ENCODE assay signal across 16 cellular contexts in the genomic region with DNA sequence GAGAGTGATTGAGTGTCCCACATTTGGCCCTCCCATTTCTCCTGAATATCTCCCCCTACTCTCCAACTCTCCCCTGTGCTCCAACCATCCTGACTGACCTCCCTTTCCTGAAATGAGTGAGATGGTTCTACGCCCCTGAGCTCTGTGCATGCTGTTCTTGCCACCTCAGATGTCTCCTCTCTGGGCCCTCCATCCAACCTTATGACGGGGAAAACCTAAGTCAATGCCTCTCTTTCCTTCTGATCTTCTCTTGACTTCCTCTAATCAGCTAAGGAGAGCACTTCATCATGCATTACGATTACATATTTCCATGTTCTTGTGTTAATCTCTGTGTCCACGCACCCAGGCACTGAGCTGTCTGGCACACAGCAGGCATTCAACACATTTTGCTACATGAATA. TPM values are rescaled to one million over a fixed set of nuclear protein-coding genes. Genes with fewer than 3 reads are reported as not detected.
"Had no signal": no experiment of that assay in that cellular context is flagged by ENCODE, and none has a peak within 500 bp of the region (broad histone marks: within the 10 kb centered on the region; RNA-seq: fewer than 3 reads in every experiment).

No MANE protein-coding gene starts in this region.

- H3K4me1 ChIP-seq: suprapubic skin had no signal

- H3K27ac ChIP-seq: cardiac muscle cell, suprapubic skin had no signal

- H3K27ac Mint-ChIP-seq: activated CD4-positive, alpha-beta memory T cell treated with anti-CD3 and anti-CD28 coated beads for 36 hours; activated naive CD4-positive, alpha-beta T cell treated with anti-CD3 and anti-CD28 coated beads, Interleukin-2, amount 10 ng/mL, durations not matched to agents 7 days and 5 days; T-helper 1 cell treated with Interleukin-12 subunit alpha and Interleukin-12 subunit beta and Interleukin-4 antibody, amounts not matched to agents 30 μg/mL and 1 μg/mL, for 36 hours; type B pancreatic cell had no signal

- H3K9me3 Mint-ChIP-seq: activated CD4-positive, alpha-beta memory T cell treated with anti-CD3 and anti-CD28 coated beads for 36 hours; activated naive CD4-positive, alpha-beta T cell treated with anti-CD3 and anti-CD28 coated beads, Interleukin-2, amount 10 ng/mL, durations not matched to agents 7 days and 5 days; neural crest cell; stimulated activated naive CD8-positive, alpha-beta T cell treated with anti-CD3 and anti-CD28 coated beads, Interleukin-15, Interleukin-2, amounts not matched to agents 100 ng/mL and 50 ng/mL, for 24 hours; T-helper 1 cell treated with Interleukin-12 subunit alpha and Interleukin-12 subunit beta and Interleukin-4 antibody, amounts not matched to agents 30 μg/mL and 1 μg/mL, for 36 hours; type B pancreatic cell had no signal

- DNase-seq: activated CD4-positive, alpha-beta memory T cell treated with anti-CD3 and anti-CD28 coated beads for 36 hours; activated effector memory CD4-positive, alpha-beta T cell treated with Interleukin-2 at 50 U/mL for 16 hours; activated naive CD4-positive, alpha-beta T cell treated with anti-CD3 and anti-CD28 coated beads, Interleukin-2, amount 10 ng/mL, durations not matched to agents 7 days and 5 days; activated T-cell treated with anti-CD3 and anti-CD28 coated beads, Interleukin-2, amount 50 U/mL, for 1 hour; amygdala; hypothalamus; midbrain; stimulated activated CD4-positive, alpha-beta T cell treated with anti-CD3 and anti-CD28 coated beads, Interleukin-12 subunit alpha, Interleukin-12 subunit beta, amount 100 ng/mL, for 4 hours; stimulated activated CD4-positive, alpha-beta T cell treated with anti-CD3 and anti-CD28 coated beads, Interleukin-2, amount 100 ng/mL, for 24 hours had no signal

- H3K27me3 Mint-ChIP-seq: activated CD4-positive, alpha-beta memory T cell treated with anti-CD3 and anti-CD28 coated beads for 36 hours; activated naive CD4-positive, alpha-beta T cell treated with anti-CD3 and anti-CD28 coated beads, Interleukin-2, amount 10 ng/mL, durations not matched to agents 7 days and 5 days; stimulated activated naive CD8-positive, alpha-beta T cell treated with anti-CD3 and anti-CD28 coated beads, Interleukin-15, Interleukin-2, amounts not matched to agents 100 ng/mL and 50 ng/mL, for 24 hours had no signal

- H3K4me3 ChIP-seq: cardiac muscle cell, lung, suprapubic skin had no signal

- H3K36me3 Mint-ChIP-seq: type B pancreatic cell had no signal

- H3K4me3 Mint-ChIP-seq: activated CD4-positive, alpha-beta memory T cell treated with anti-CD3 and anti-CD28 coated beads for 36 hours; activated naive CD4-positive, alpha-beta T cell treated with anti-CD3 and anti-CD28 coated beads, Interleukin-2, amount 10 ng/mL, durations not matched to agents 7 days and 5 days; neural crest cell; stimulated activated naive CD8-positive, alpha-beta T cell treated with anti-CD3 and anti-CD28 coated beads, Interleukin-15, Interleukin-2, amounts not matched to agents 100 ng/mL and 50 ng/mL, for 24 hours; T-helper 1 cell treated with Interleukin-12 subunit alpha and Interleukin-12 subunit beta and Interleukin-4 antibody, amounts not matched to agents 30 μg/mL and 1 μg/mL, for 36 hours; type B pancreatic cell had no signal

- H3K36me3 ChIP-seq: cardiac muscle cell, suprapubic skin had no signal

- H3K27me3 ChIP-seq: cardiac muscle cell, suprapubic skin had no signal

- H3K9me3 ChIP-seq: suprapubic skin had no signal

- H3K4me1 Mint-ChIP-seq: neural crest cell had no signal

RNA-seq across cellular contexts. Expression of a gene that starts 1.1 kb away (rescaled TPM):
- total RNA-seq: cardiac muscle cell, neural crest cell, suprapubic skin had no signal
- polyA plus RNA-seq: cardiac muscle cell had no signal
